1 cellular context compared by ENCODE assay signal in the genomic region with DNA sequence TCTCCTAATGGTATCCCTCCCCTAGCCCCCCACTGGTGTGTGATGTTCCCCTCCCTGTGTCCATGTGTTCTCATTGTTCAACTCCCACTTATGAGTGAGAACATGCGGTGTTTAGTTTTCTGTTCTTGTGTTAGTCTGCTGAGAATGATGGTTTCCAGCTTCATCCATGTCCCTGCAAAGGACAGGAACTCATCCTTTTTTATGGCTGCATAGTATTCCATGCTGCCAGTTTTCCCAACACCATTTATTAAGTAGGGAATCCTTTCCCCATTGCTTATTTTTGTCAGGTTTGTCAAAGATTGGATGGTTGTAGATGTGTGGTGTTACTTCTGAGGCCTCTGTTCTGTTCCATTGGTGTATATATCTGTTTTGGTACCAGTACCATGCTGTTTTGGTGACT.
TF ChIP-seq lines count a peak whose summit lies in the region.

No MANE protein-coding gene starts in this region.

TF ChIP-seq in HEK293, 187 proteins besides CTCF, POLR2A, EP300 and RAD21:
- TF ChIP-seq, protein P1, sequence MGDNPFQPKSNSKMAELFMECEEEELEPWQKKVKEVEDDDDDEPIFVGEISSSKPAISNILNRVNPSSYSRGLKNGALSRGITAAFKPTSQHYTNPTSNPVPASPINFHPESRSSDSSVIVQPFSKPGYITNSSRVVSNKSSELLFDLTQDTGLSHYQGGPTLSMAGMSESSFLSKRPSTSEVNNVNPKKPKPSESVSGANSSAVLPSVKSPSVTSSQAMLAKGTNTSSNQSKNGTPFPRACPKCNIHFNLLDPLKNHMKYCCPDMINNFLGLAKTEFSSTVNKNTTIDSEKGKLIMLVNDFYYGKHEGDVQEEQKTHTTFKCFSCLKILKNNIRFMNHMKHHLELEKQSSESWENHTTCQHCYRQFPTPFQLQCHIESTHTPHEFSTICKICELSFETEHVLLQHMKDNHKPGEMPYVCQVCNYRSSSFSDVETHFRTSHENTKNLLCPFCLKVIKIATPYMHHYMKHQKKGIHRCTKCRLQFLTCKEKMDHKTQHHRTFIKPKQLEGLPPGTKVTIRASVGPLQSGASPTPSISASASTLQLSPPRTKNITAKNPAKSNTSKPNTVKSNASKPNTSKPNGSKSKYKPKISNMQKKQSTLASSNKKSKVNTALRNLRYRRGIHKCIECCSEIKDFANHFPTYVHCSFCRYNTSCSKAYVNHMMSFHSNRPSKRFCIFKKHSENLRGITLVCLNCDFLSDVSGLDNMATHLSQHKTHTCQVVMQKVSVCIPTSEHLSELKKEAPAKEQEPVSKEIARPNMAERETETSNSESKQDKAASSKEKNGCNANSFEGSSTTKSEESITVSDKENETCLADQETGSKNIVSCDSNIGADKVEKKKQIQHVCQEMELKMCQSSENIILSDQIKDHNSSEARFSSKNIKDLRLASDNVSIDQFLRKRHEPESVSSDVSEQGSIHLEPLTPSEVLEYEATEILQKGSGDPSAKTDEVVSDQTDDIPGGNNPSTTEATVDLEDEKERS (tag by site-specific recombination; IDR thresholded peaks at IDR 0.05): 0 out of 2 replicates have a peak, but pooled peaks have one; percentile 22
- TF ChIP-seq ZNF146 (tag by site-specific recombination; IDR thresholded peaks at IDR 0.05): peak; percentile 85
